ENCODE assay signal across 1 cellular context in genomic region chr15:76151599-76151974, GRCh38.
TF ChIP-seq lines count a peak whose summit lies in the region.

No MANE protein-coding gene starts in this region.

TF ChIP-seq in WTC11, 78 proteins besides CTCF, POLR2A, EP300 and RAD21 (continued from another document):
- TF ChIP-seq STAT6 (CRISPR knock-in tag; conservative IDR thresholded peaks at IDR 0.05; ENCODE audit: low read depth) = no peak
- TF ChIP-seq ZNF396 (CRISPR knock-in tag; IDR thresholded peaks at IDR 0.05; ENCODE audit: borderline replicate concordance) = no peak
- no peak for TF ChIP-seq NFYB (CRISPR knock-in tag; conservative IDR thresholded peaks at IDR 0.05; ENCODE audit: low read depth)
- no peak for TF ChIP-seq ELF4 (CRISPR knock-in tag; IDR thresholded peaks at IDR 0.05; ENCODE audit: low read depth)
- no peak for TF ChIP-seq ZBTB21 (CRISPR knock-in tag; IDR thresholded peaks at IDR 0.05; ENCODE audit: borderline replicate concordance)
- TF ChIP-seq ZNF281 (CRISPR knock-in tag; IDR thresholded peaks at IDR 0.05) = no peak
- TF ChIP-seq ETV6 (CRISPR knock-in tag; IDR thresholded peaks at IDR 0.05) = no peak
